Comparison of ENCODE assay signal across 31 cellular contexts in genomic region chr9:133366435-133366834, GRCh38.
"Had no signal": no experiment of that assay in that cellular context is flagged by ENCODE, and none has a peak within 500 bp of the region (broad histone marks: within the 10 kb centered on the region; RNA-seq: fewer than 3 reads in every experiment).

No MANE protein-coding gene starts in this region.

- ATAC-seq: activated CD4-positive, alpha-beta T cell treated with anti-CD3 and anti-CD28 coated beads for 36 hours; activated CD8-positive, alpha-beta memory T cell treated with anti-CD3 and anti-CD28 coated beads, Interleukin-2, amount 10 ng/mL, durations not matched to agents 7 days and 5 days; activated T-cell treated with anti-CD3 and anti-CD28 coated beads, Interleukin-2, amount 50 U/mL, for 4 hours; activated T-helper 17 cell treated with anti-CD3 and anti-CD28 coated beads, Interleukin-2, amount 50 U/mL, for 72 hours; effector memory CD8-positive, alpha-beta T cell; esophagus mucosa; heart left ventricle; T-cell had no signal

- H3K4me3 Mint-ChIP-seq: activated CD4-positive, alpha-beta memory T cell treated with anti-CD3 and anti-CD28 coated beads for 36 hours; activated CD4-positive, alpha-beta T cell treated with anti-CD3 and anti-CD28 coated beads for 36 hours; activated CD4-positive, alpha-beta T cell treated with anti-CD3 and anti-CD28 coated beads, Interleukin-2, amount 10 ng/mL, durations not matched to agents 24 days and 14 days; activated CD8-positive, alpha-beta memory T cell treated with anti-CD3 and anti-CD28 coated beads, Interleukin-2, amount 10 ng/mL, durations not matched to agents 7 days and 5 days; activated naive CD8-positive, alpha-beta T cell; activated T-cell treated with anti-CD3 and anti-CD28 coated beads, Interleukin-2, amount 50 U/mL, for 4 hours; activated T-helper 17 cell treated with anti-CD3 and anti-CD28 coated beads, Interleukin-2, amount 50 U/mL, for 72 hours; T-cell; T-helper 1 cell treated with Interleukin-12 subunit alpha and Interleukin-12 subunit beta and Interleukin-4 antibody, amounts not matched to agents 30 μg/mL and 1 μg/mL, for 36 hours had no signal

- H2AFZ ChIP-seq: hepatocyte had no signal

- H3K4me2 ChIP-seq: hepatocyte had no signal

- DNase-seq: activated CD4-positive, alpha-beta memory T cell treated with anti-CD3 and anti-CD28 coated beads for 36 hours; activated CD4-positive, alpha-beta T cell treated with anti-CD3 and anti-CD28 coated beads for 36 hours; activated CD4-positive, alpha-beta T cell treated with anti-CD3 and anti-CD28 coated beads, Interleukin-2, amount 10 ng/mL, durations not matched to agents 24 days and 14 days; activated CD4-positive, CD25-positive, alpha-beta regulatory T cell; activated CD4-positive, CD25-positive, alpha-beta regulatory T cell treated with anti-CD3 and anti-CD28 coated beads, Interleukin-2, amount 50 U/mL, for 72 hours; activated CD8-positive, alpha-beta memory T cell treated with anti-CD3 and anti-CD28 coated beads, Interleukin-2, amount 10 ng/mL, durations not matched to agents 7 days and 5 days; activated CD8-positive, alpha-beta memory T cell treated with anti-CD3 and anti-CD28 coated beads, Interleukin-2, amount 50 U/mL, for 4 hours; activated effector memory CD4-positive, alpha-beta T cell treated with Interleukin-2 at 50 U/mL for 16 hours; activated gamma-delta T cell treated with Interleukin-2 at 50 U/mL for 16 hours; activated naive CD4-positive, alpha-beta T cell treated with anti-CD3 and anti-CD28 coated beads, Interleukin-2, amount 50 U/mL, for 16 hours; activated naive CD4-positive, alpha-beta T cell treated with Interleukin-2 at 50 U/mL for 16 hours; activated T-cell treated with anti-CD3 and anti-CD28 coated beads, Interleukin-2, amount 50 U/mL, for 4 hours; amniotic stem cell; anterior cingulate cortex; brain microvascular endothelial cell; cortex of kidney; dermis blood vessel endothelial cell; effector CD4-positive, alpha-beta T cell; effector memory CD8-positive, alpha-beta T cell; foreskin fibroblast; glutamatergic neuron; heart left ventricle; SW 1271; T-cell; T1000 had no signal

- H3K9me3 Mint-ChIP-seq: activated CD4-positive, alpha-beta memory T cell treated with anti-CD3 and anti-CD28 coated beads for 36 hours; activated CD4-positive, alpha-beta T cell treated with anti-CD3 and anti-CD28 coated beads, Interleukin-2, amount 10 ng/mL, durations not matched to agents 24 days and 14 days; activated T-cell treated with anti-CD3 and anti-CD28 coated beads, Interleukin-2, amount 50 U/mL, for 4 hours; activated T-helper 17 cell treated with anti-CD3 and anti-CD28 coated beads, Interleukin-2, amount 50 U/mL, for 72 hours; central memory CD8-positive, alpha-beta T cell; effector memory CD8-positive, alpha-beta T cell; T-cell; T-helper 1 cell treated with Interleukin-12 subunit alpha and Interleukin-12 subunit beta and Interleukin-4 antibody, amounts not matched to agents 30 μg/mL and 1 μg/mL, for 36 hours had no signal

- H3K27ac Mint-ChIP-seq: activated CD4-positive, alpha-beta T cell treated with anti-CD3 and anti-CD28 coated beads for 36 hours; activated CD4-positive, alpha-beta T cell treated with anti-CD3 and anti-CD28 coated beads, Interleukin-2, amount 10 ng/mL, durations not matched to agents 24 days and 14 days; activated CD8-positive, alpha-beta memory T cell treated with anti-CD3 and anti-CD28 coated beads, Interleukin-2, amount 10 ng/mL, durations not matched to agents 7 days and 5 days; activated T-helper 17 cell treated with anti-CD3 and anti-CD28 coated beads, Interleukin-2, amount 50 U/mL, for 72 hours; T-cell; T-helper 1 cell treated with Interleukin-12 subunit alpha and Interleukin-12 subunit beta and Interleukin-4 antibody, amounts not matched to agents 30 μg/mL and 1 μg/mL, for 36 hours had no signal

- H3K4me3 ChIP-seq: heart left ventricle, hepatocyte had no signal

- H3K27me3 ChIP-seq: brain microvascular endothelial cell, heart left ventricle, hepatocyte had no signal

- H3K27me3 Mint-ChIP-seq: activated CD4-positive, alpha-beta memory T cell treated with anti-CD3 and anti-CD28 coated beads for 36 hours; activated CD4-positive, alpha-beta T cell treated with anti-CD3 and anti-CD28 coated beads for 36 hours; activated CD4-positive, alpha-beta T cell treated with anti-CD3 and anti-CD28 coated beads, Interleukin-2, amount 10 ng/mL, durations not matched to agents 24 days and 14 days; activated CD8-positive, alpha-beta memory T cell treated with anti-CD3 and anti-CD28 coated beads, Interleukin-2, amount 10 ng/mL, durations not matched to agents 7 days and 5 days; activated naive CD8-positive, alpha-beta T cell; activated T-helper 17 cell treated with anti-CD3 and anti-CD28 coated beads, Interleukin-2, amount 50 U/mL, for 72 hours; central memory CD8-positive, alpha-beta T cell; effector memory CD8-positive, alpha-beta T cell; T-cell had no signal

- H3K9me3 ChIP-seq: heart left ventricle had no signal

- H3K27ac ChIP-seq: brain microvascular endothelial cell, heart left ventricle, hepatocyte had no signal
